8 cellular contexts compared by ENCODE assay signal in genomic region chr3:179323197-179323901, GRCh38. TPM values are rescaled to one million over a fixed set of nuclear protein-coding genes. Genes with fewer than 3 reads are reported as not detected.
DNase-seq lines count a peak whose midpoint lies in the region; ATAC-seq and TF ChIP-seq lines count a peak whose summit lies in the region.

No MANE protein-coding gene starts in this region.

- no peaks in the 10 kb centered on the region for H3K36me3 ChIP-seq in thymus (ENCODE audit: control insufficient read depth, insufficient read depth)

- no peaks in the 10 kb centered on the region for H3K27me3 ChIP-seq in thymus (ENCODE audit: control insufficient read depth, insufficient read depth)

- peak; percentile 43 for ATAC-seq in GM21723 (IDR thresholded peaks at IDR 0.05; ENCODE audit: unreplicated experiment)

- TF ChIP-seq RAD21 in Ishikawa (IDR thresholded peaks at IDR 0.05; ENCODE audit: low read depth), result no peak

- peak overlapping the region; percentile 85 for H3K4me3 Mint-ChIP-seq in activated naive CD4-positive, alpha-beta T cell treated with anti-CD3 and anti-CD28 coated beads, Interleukin-2, amount 10 ng/mL, durations not matched to agents 7 days and 5 days

- peaks cover 6% of the 10 kb centered on the region for H3K4me1 ChIP-seq in thymus (ENCODE audit: control insufficient read depth, insufficient read depth, low read length)

- no peaks in the 10 kb centered on the region for H3K9me3 Mint-ChIP-seq in activated naive CD4-positive, alpha-beta T cell treated with anti-CD3 and anti-CD28 coated beads, Interleukin-2, amount 10 ng/mL, durations not matched to agents 7 days and 5 days

- H3K27ac ChIP-seq in thymus (ENCODE audit: low read depth), result peak overlapping the region; percentile 75

- peak overlapping the region; percentile 90 for H3K4me3 ChIP-seq in thymus (ENCODE audit: low read length)

- H3K27ac Mint-ChIP-seq in activated naive CD4-positive, alpha-beta T cell treated with anti-CD3 and anti-CD28 coated beads, Interleukin-2, amount 10 ng/mL, durations not matched to agents 7 days and 5 days, result peak overlapping the region; percentile 94

- CTCF ChIA-PET in activated naive CD4-positive, alpha-beta T cell treated with anti-CD3 and anti-CD28 coated beads, Interleukin-2, amount 10 ng/mL, durations not matched to agents 7 days and 5 days (lab: Charles Lee), result no interaction called here

- no peak for TF ChIP-seq EP300 in Ishikawa (IDR thresholded peaks at IDR 0.05; ENCODE audit: borderline replicate concordance)

- H3K4me1 Mint-ChIP-seq in activated naive CD4-positive, alpha-beta T cell treated with anti-CD3 and anti-CD28 coated beads, Interleukin-2, amount 10 ng/mL, durations not matched to agents 7 days and 5 days, result peaks cover 35% of the 10 kb centered on the region

- peak; percentile 81 for DNase-seq in EH (ENCODE audit: low read depth)
- DNase-seq in SK-MEL-5 (ENCODE audit: low read depth, low spot score), result peak; percentile 75
- peak; percentile 74 for DNase-seq in activated naive CD4-positive, alpha-beta T cell treated with anti-CD3 and anti-CD28 coated beads, Interleukin-2, amount 10 ng/mL, durations not matched to agents 7 days and 5 days
- DNase-seq in globus pallidus (ENCODE audit: low spot score), result peak; percentile 69
- peak; percentile 69 for DNase-seq in occipital lobe (lab: John Stamatoyannopoulos, UW)

- H3K36me3 Mint-ChIP-seq in activated naive CD4-positive, alpha-beta T cell treated with anti-CD3 and anti-CD28 coated beads, Interleukin-2, amount 10 ng/mL, durations not matched to agents 7 days and 5 days, result peaks cover 12% of the 10 kb centered on the region

- in situ Hi-C loops in SK-MEL-5 (cut with HindIII; ENCODE audit: low pct_unique_long_range_greater_than_20kb, low sequenced_read_pairs), result loop anchor here (25.0 kb wide), 1 partner anchor 311 kb away; no protein-coding TSS in a partner anchor

- no peaks in the 10 kb centered on the region for H3K9me3 ChIP-seq in thymus (ENCODE audit: control insufficient read depth)

- under 1% methylated on average over 76 of the region's 76 CpGs for WGBS in thymus

- H3K27me3 Mint-ChIP-seq in activated naive CD4-positive, alpha-beta T cell treated with anti-CD3 and anti-CD28 coated beads, Interleukin-2, amount 10 ng/mL, durations not matched to agents 7 days and 5 days, result peaks cover 10% of the 10 kb centered on the region

TF ChIP-seq in Ishikawa, 13 proteins besides CTCF, POLR2A, EP300 and RAD21:
- TF ChIP-seq EGR1 (IDR thresholded peaks at IDR 0.05) (peak; percentile 66; the same call in 1 of the 2 replicates), TCF12 (IDR thresholded peaks at IDR 0.05; ENCODE audit: low read depth) (peak; percentile 66), YY1 (IDR thresholded peaks at IDR 0.05; ENCODE audit: low read depth) (0 out of 2 replicates have a peak, but pooled peaks have one; percentile 41), TAF1 (IDR thresholded peaks at IDR 0.05; ENCODE audit: low read depth) (peak; percentile 66), FOXM1 (IDR thresholded peaks at IDR 0.05; ENCODE audit: borderline replicate concordance, low read depth) (no peak), USF1 (IDR thresholded peaks at IDR 0.05) (peak; percentile 19; the same call in 1 of the 2 replicates), NFIC (IDR thresholded peaks at IDR 0.05) (no peak), MAX (IDR thresholded peaks at IDR 0.05) (peak; percentile 58), TEAD4 (IDR thresholded peaks at IDR 0.05) (0 out of 2 replicates have a peak, but pooled peaks have one; percentile 6), REST (IDR thresholded peaks at IDR 0.05; ENCODE audit: low read depth) (0 out of 2 replicates have a peak, but pooled peaks have one; percentile 25), CREB1 (IDR thresholded peaks at IDR 0.05; ENCODE audit: low read depth) (no peak)

RNA-seq across cellular contexts. Expression of gene ZNF639, which starts 0.5 kb away (rescaled TPM):
- total RNA-seq in SK-MEL-5 (2014; rRNA removed; shearing (Covaris generic)), result 39.2 and 39.3 TPM in 2 replicates
- polyA plus RNA-seq in SK-MEL-5 (2015; cell fraction: cytosol; rRNA removed), result 26.7 and 29.7 TPM in 2 replicates
- polyA plus RNA-seq in SK-MEL-5 (2015; cell fraction: nucleus; rRNA removed), result 22.2 and 34.3 TPM in 2 replicates
- total RNA-seq in occipital lobe, result 107 TPM
- 36.4 TPM for polyA plus RNA-seq in thymus

RNA-seq across cellular contexts. Expression of gene MFN1, which starts 24.2 kb away (rescaled TPM):
- total RNA-seq in SK-MEL-5 (2014; rRNA removed; shearing (Covaris generic)), result 57.3 and 68.1 TPM in 2 replicates
- 28.6 and 41.6 TPM in 2 replicates for polyA plus RNA-seq in SK-MEL-5 (2015; cell fraction: cytosol; rRNA removed)
- polyA plus RNA-seq in SK-MEL-5 (2015; cell fraction: nucleus; rRNA removed), result 139 and 167 TPM in 2 replicates
- 125 TPM for total RNA-seq in occipital lobe
- 31.5 TPM for polyA plus RNA-seq in thymus

Comparison
In these comparisons a context has a peak if more than half of its experiments do, and no peak if none do; other contexts are left out.
1. Peak in every context shown above with its lines: DNase-seq, ATAC-seq, H3K4me3 ChIP-seq and H3K27ac ChIP-seq.